In the genomic region with DNA sequence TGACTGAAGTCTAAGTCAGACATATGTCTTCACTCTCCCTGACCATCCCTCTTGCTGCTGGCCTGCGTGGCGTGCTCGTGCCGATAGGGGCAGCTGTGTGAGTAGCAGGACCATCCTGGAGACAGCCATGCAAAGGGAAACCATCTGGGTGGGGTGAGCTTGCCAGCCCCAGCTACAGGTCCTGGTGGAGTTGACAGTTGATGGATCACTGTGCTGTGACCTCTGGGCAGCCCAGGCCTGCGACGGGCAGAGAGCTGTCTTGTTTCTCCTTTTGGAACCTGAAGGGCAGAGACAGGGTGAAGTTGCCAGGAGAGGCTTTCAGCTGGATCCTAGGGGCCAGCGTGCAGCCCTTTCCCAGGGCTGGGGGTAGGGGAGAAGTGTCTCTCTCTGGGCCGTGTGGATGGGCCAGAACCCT, we compare ENCODE assay signal across 12 cellular contexts. TPM values are rescaled to one million over a fixed set of nuclear protein-coding genes. Genes with fewer than 3 reads are reported as not detected.
DNase-seq lines count a peak whose midpoint lies in the region; ATAC-seq and TF ChIP-seq lines count a peak whose summit lies in the region.
"Had no signal": no experiment of that assay in that cellular context is flagged by ENCODE, and none has a peak within 500 bp of the region (broad histone marks: within the 10 kb centered on the region; RNA-seq: fewer than 3 reads in every experiment).

No MANE protein-coding gene starts in this region.

- peak; percentile 32 for TF ChIP-seq CTCF in AG10803 (conservative IDR thresholded peaks at IDR 0.05; ENCODE audit: low read length)
- peak in 7 of 9 donors; percentile 18 to 51 (median 26) for TF ChIP-seq CTCF in heart right ventricle (IDR thresholded peaks at IDR 0.05)
- TF ChIP-seq CTCF in ovary (IDR thresholded peaks at IDR 0.05), result peak in 1 of 3 donors; percentile 25
- no peak for TF ChIP-seq CTCF in PC-9 (conservative IDR thresholded peaks at IDR 0.05)

- H3K36me3 ChIP-seq in adipocyte (ENCODE audit: control insufficient read depth, insufficient read depth, low read length, severe bottlenecking) (no peaks in the 10 kb centered on the region), heart right ventricle (no peaks in the 10 kb centered on the region), ovary (no peaks in the 10 kb centered on the region), PC-9 (ENCODE audit: low read depth) (no peaks in the 10 kb centered on the region)

- no peak overlapping the region for H3K4me2 ChIP-seq in PC-9

- H3K4me1 ChIP-seq in adipocyte (ENCODE audit: control insufficient read depth, insufficient read depth, low read length), result peaks cover 70% of the 10 kb centered on the region
- peaks cover 57 to 82% (median 72%) of the 10 kb centered on the region in 9 donors for H3K4me1 ChIP-seq in heart right ventricle
- H3K4me1 ChIP-seq in ovary (ENCODE audit: insufficient read depth), result peaks cover 44% of the 10 kb centered on the region
- H3K4me1 ChIP-seq in PC-9 (replicated peaks; ENCODE audit: insufficient read depth), result peaks cover 40% of the 10 kb centered on the region

- CTCF ChIA-PET in PC-9 (lab: Charles Lee), result no interaction called here

- no peaks in the 10 kb centered on the region for H3K27me3 ChIP-seq in adipocyte (replicated peaks; ENCODE audit: control insufficient read depth, insufficient read depth, low read length)
- H3K27me3 ChIP-seq in heart right ventricle, result no peaks in the 10 kb centered on the region
- no peaks in the 10 kb centered on the region for H3K27me3 ChIP-seq in ovary
- no peaks in the 10 kb centered on the region for H3K27me3 ChIP-seq in PC-9 (ENCODE audit: insufficient read depth, low read depth)

- no peaks in the 10 kb centered on the region for H4K20me1 ChIP-seq in PC-9 (ENCODE audit: insufficient read depth)

- no peak overlapping the region for H2AFZ ChIP-seq in PC-9

- H3K4me3 ChIP-seq in AG10803 (ENCODE audit: low read length), result no peak overlapping the region
- H3K4me3 ChIP-seq in adipocyte (ENCODE audit: low read length), result no peak overlapping the region
- no peak overlapping the region for H3K4me3 ChIP-seq in heart right ventricle
- no peak overlapping the region for H3K4me3 ChIP-seq in ovary
- H3K4me3 ChIP-seq in PC-9, result no peak overlapping the region

- H3K79me2 ChIP-seq in PC-9 (ENCODE audit: low read depth), result no peaks in the 10 kb centered on the region

- peak; percentile 35 for DNase-seq in AG10803 (ENCODE audit: low read depth)
- DNase-seq in adipocyte (ENCODE audit: low read depth), result no peak
- DNase-seq in heart right ventricle, result peak in 1 of 2 donors; percentile 60
- DNase-seq in ovary, result peak in 4 of 5 donors; percentile 50 to 67 (median 56)
- no peak for DNase-seq in GF-D8 (lab: John Stamatoyannopoulos, UW)
- DNase-seq in PC-9, result no peak
- DNase-seq in stimulated activated CD4-positive, alpha-beta T cell treated with anti-CD3 and anti-CD28 coated beads, Interleukin-15, amount 100 ng/mL, for 24 hours, result no peak
- DNase-seq: activated effector memory CD4-positive, alpha-beta T cell treated with Interleukin-2 at 50 U/mL for 16 hours; CD8-positive, alpha-beta memory T cell; NCI-H146; PC-3 had no signal

- no peaks in the 10 kb centered on the region for H3K9me3 ChIP-seq in adipocyte (ENCODE audit: control insufficient read depth, low read length)
- H3K9me3 ChIP-seq in heart right ventricle, result no peaks in the 10 kb centered on the region
- no peaks in the 10 kb centered on the region for H3K9me3 ChIP-seq in ovary
- no peaks in the 10 kb centered on the region for H3K9me3 ChIP-seq in PC-9 (ENCODE audit: insufficient read depth, low read depth)

- intact Hi-C loops in heart right ventricle (cut with DNase I) (loop anchor here in 6 of 10 donors (5.0 kb wide), 2 partner anchors 40 to 45 kb away; a partner anchor contains a TSS), ovary (cut with DNase I) (loop anchor here in 1 of 4 donors (5.0 to 10.0 kb wide), 2 partner anchors 45 to 163 kb away; a partner anchor contains a TSS), PC-9 (cut with micrococcal nuclease; ENCODE audit: unreplicated experiment) (loop anchor here (5.0 kb wide), 1 partner anchor 45 kb away; a partner anchor contains a TSS)

- H3K27ac ChIP-seq in heart right ventricle (peak overlapping the region; percentile 57 to 86 (median 82)), ovary (peak overlapping the region; percentile 86 to 91), PC-9 (no peak overlapping the region)

- H3K9ac ChIP-seq in adipocyte (ENCODE audit: low read length), result peak overlapping the region; percentile 65

- no peak for TF ChIP-seq POLR2A in ovary (IDR thresholded peaks at IDR 0.05)

- TF ChIP-seq EP300 in ovary (IDR thresholded peaks at IDR 0.05), result no peak

- no peaks in the 10 kb centered on the region for H3K9me2 ChIP-seq in PC-9 (ENCODE audit: insufficient read depth)

- no TSS peak for BruUV-seq in PC-9 (replicated peaks; lab: Mats Ljungman, UMichigan)

- 42 to 46% methylated on average over 8 of the region's 8 CpGs for WGBS in heart right ventricle, 2 donors
- 40 to 60% (median 57%) methylated on average over 8 of the region's 8 CpGs for WGBS in ovary, 3 donors

- ATAC-seq in heart right ventricle, result peak; percentile 14 to 65 (median 32)
- no peak for ATAC-seq in HG02798 (IDR thresholded peaks at IDR 0.05; ENCODE audit: poor library complexity, unreplicated experiment)
- ATAC-seq: PC-3 had no signal

- POLR2A ChIA-PET in PC-9 (lab: Charles Lee; ENCODE audit: unreplicated experiment), result no interaction called here

- H3F3A ChIP-seq in PC-9 (ENCODE audit: insufficient read depth, low read depth), result peaks cover 30% of the 10 kb centered on the region

RNA-seq across cellular contexts. Expression of a gene that starts 44.7 kb away (rescaled TPM):
- total RNA-seq in heart right ventricle (10 to 100 TPM; 11.8 to 80.5 (median 32.5) TPM), ovary (100 to 1,000 TPM in 2 of 7 donors, 10 to 100 TPM in 4, 1 to 10 TPM in 1; 10.0 to 115 (median 36.9) TPM), PC-9 (2021) (4.8 and 5.3 TPM in 2 replicates)
- polyA plus RNA-seq in heart right ventricle (10 to 100 TPM; 19.4 to 20.2 TPM), ovary (10 to 100 TPM; 43.4 to 62.0 TPM)

Comparison
In these comparisons a context has a peak if more than half of its experiments do, and no peak if none do; other contexts are left out.
1. DNase-seq: peak in AG10803 (single experiment) and ovary (4 of 5); none in adipocyte (single experiment), GF-D8 (single experiment), PC-9 (0 of 2) and stimulated activated CD4-positive, alpha-beta T cell treated with anti-CD3 and anti-CD28 coated beads, Interleukin-15, amount 100 ng/mL, for 24 hours (single experiment).